In genomic region chr16:17481741-17482140, GRCh38 we compare ENCODE assay signal across 22 cellular contexts.
"Had no signal": no experiment of that assay in that cellular context is flagged by ENCODE, and none has a peak within 500 bp of the region (broad histone marks: within the 10 kb centered on the region; RNA-seq: fewer than 3 reads in every experiment).

No MANE protein-coding gene starts in this region.

- H3K36me3 Mint-ChIP-seq: activated CD8-positive, alpha-beta memory T cell treated with anti-CD3 and anti-CD28 coated beads, Interleukin-2, amount 10 ng/mL, durations not matched to agents 7 days and 5 days; WTC11 had no signal

- H3K9me3 Mint-ChIP-seq: activated T-cell treated with anti-CD3 and anti-CD28 coated beads, Interleukin-2, amount 50 U/mL, for 4 hours had no signal

- H3K27me3 ChIP-seq: brain microvascular endothelial cell, cardiac muscle cell, SJCRH30 had no signal

- H3K9ac ChIP-seq: KMS-11, SK-N-SH had no signal

- H3K9me3 ChIP-seq: SJCRH30, SK-N-SH had no signal

- H3K4me3 ChIP-seq: cardiac muscle cell, SJCRH30 had no signal

- DNase-seq: activated CD4-positive, alpha-beta T cell treated with anti-CD3 and anti-CD28 coated beads for 48 hours; activated CD4-positive, alpha-beta T cell treated with anti-CD3 and anti-CD28 coated beads, Interleukin-2, amount 50 U/mL, for 4 hours; activated CD4-positive, CD25-positive, alpha-beta regulatory T cell treated with anti-CD3 and anti-CD28 coated beads, Interleukin-2, amount 50 U/mL, for 72 hours; activated CD8-positive, alpha-beta memory T cell treated with anti-CD3 and anti-CD28 coated beads, Interleukin-2, amount 10 ng/mL, durations not matched to agents 7 days and 5 days; activated CD8-positive, alpha-beta T cell treated with anti-CD3 and anti-CD28 coated beads, Interleukin-2, amount 10 ng/mL, durations not matched to agents 7 days and 5 days; activated effector memory CD4-positive, alpha-beta T cell treated with anti-CD3 and anti-CD28 coated beads, Interleukin-2, amount 50 U/mL, for 16 hours; activated naive CD4-positive, alpha-beta T cell treated with Interleukin-2 at 50 U/mL for 16 hours; activated T-cell treated with anti-CD3 and anti-CD28 coated beads, Interleukin-2, amount 50 U/mL, for 4 hours; amygdala; brain microvascular endothelial cell; NCI-H1048; NCI-H1930; NCI-H2171; NCI-H2227 treated with DMSO at 0.1 percent for 48 hours; NCI-H526 treated with DMSO at 0.1 percent for 48 hours; SK-N-SH; T-helper 1 cell had no signal

- H3K4me3 Mint-ChIP-seq: activated CD8-positive, alpha-beta memory T cell treated with anti-CD3 and anti-CD28 coated beads, Interleukin-2, amount 10 ng/mL, durations not matched to agents 7 days and 5 days; activated CD8-positive, alpha-beta T cell treated with anti-CD3 and anti-CD28 coated beads, Interleukin-2, amount 10 ng/mL, durations not matched to agents 7 days and 5 days; activated naive CD8-positive, alpha-beta T cell; activated T-cell treated with anti-CD3 and anti-CD28 coated beads, Interleukin-2, amount 50 U/mL, for 4 hours; WTC11 had no signal

- H3K27ac Mint-ChIP-seq: activated CD8-positive, alpha-beta memory T cell treated with anti-CD3 and anti-CD28 coated beads, Interleukin-2, amount 10 ng/mL, durations not matched to agents 7 days and 5 days; activated CD8-positive, alpha-beta T cell treated with anti-CD3 and anti-CD28 coated beads, Interleukin-2, amount 10 ng/mL, durations not matched to agents 7 days and 5 days; activated naive CD8-positive, alpha-beta T cell; WTC11 had no signal

- H3K36me3 ChIP-seq: brain microvascular endothelial cell, cardiac muscle cell, SJCRH30 had no signal

- H3K4me1 ChIP-seq: SJCRH30 had no signal

- H3K27ac ChIP-seq: brain microvascular endothelial cell, cardiac muscle cell, KMS-11, SJCRH30 had no signal

- ATAC-seq: activated CD8-positive, alpha-beta memory T cell treated with anti-CD3 and anti-CD28 coated beads, Interleukin-2, amount 10 ng/mL, durations not matched to agents 7 days and 5 days; activated CD8-positive, alpha-beta T cell treated with anti-CD3 and anti-CD28 coated beads, Interleukin-2, amount 10 ng/mL, durations not matched to agents 7 days and 5 days; activated T-cell treated with anti-CD3 and anti-CD28 coated beads, Interleukin-2, amount 50 U/mL, for 4 hours; WTC11 had no signal
